28 cellular contexts compared by ENCODE assay signal in the genomic region with DNA sequence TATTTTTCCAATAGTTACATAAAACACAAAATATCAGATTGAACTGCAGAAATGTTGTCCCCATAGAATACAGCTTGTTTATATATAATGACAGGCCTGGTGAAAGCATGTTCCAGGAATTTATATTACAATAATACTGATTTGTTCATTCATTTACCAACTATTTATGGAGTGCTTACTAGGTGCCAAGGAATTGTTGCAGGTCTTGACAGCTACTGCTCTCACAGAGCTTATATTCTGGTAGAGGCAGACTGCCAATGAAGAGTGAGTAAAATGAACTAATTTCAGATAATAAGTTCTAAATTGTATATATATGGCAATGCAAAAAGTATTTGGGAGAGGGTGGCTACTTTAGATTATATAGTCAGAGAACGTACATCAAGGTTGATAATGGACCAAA.
"Had no signal": no experiment of that assay in that cellular context is flagged by ENCODE, and none has a peak within 500 bp of the region (broad histone marks: within the 10 kb centered on the region; RNA-seq: fewer than 3 reads in every experiment).

No MANE protein-coding gene starts in this region.

- H3K9me3 ChIP-seq: Peyer's patch had no signal

- DNase-seq: activated B cell treated with CpG ODN at 0.5 μM for 24 hours; activated CD4-positive, alpha-beta T cell treated with anti-CD3 and anti-CD28 coated beads for 1 hour; activated CD4-positive, alpha-beta T cell treated with anti-CD3 and anti-CD28 coated beads, Interleukin-2, amount 10 ng/mL, durations not matched to agents 24 days and 14 days; activated CD4-positive, alpha-beta T cell treated with anti-CD3 and anti-CD28 coated beads, Interleukin-2, amount 50 U/mL, for 48 hours; activated CD8-positive, alpha-beta memory T cell treated with anti-CD3 and anti-CD28 coated beads, Interleukin-2, amount 10 ng/mL, durations not matched to agents 7 days and 5 days; activated effector memory CD4-positive, alpha-beta T cell treated with anti-CD3 and anti-CD28 coated beads, Interleukin-2, amount 50 U/mL, for 16 hours; activated naive CD4-positive, alpha-beta T cell treated with Interleukin-2 at 50 U/mL for 16 hours; activated naive CD8-positive, alpha-beta T cell treated with anti-CD3 and anti-CD28 coated beads, Interleukin-2, amount 50 U/mL, for 24 hours; activated T-cell treated with anti-CD3 and anti-CD28 coated beads, Interleukin-2, amount 50 U/mL, for 24 hours; amygdala; caudate nucleus; KG1; MV-4-11; NCI-H1092 treated with DMSO at 0.1 percent for 48 hours; NCI-H1417 treated with DMSO at 0.1 percent for 48 hours; NCI-H1694; NCI-H2029; NCI-H2107; NCI-H345; NCI-H510A; Peyer's patch; SHP77 treated with DMSO at 0.1 percent for 48 hours; T1000 had no signal

- H3K4me1 ChIP-seq: Peyer's patch had no signal

- H3K36me3 Mint-ChIP-seq: activated CD8-positive, alpha-beta memory T cell treated with anti-CD3 and anti-CD28 coated beads, Interleukin-2, amount 10 ng/mL, durations not matched to agents 7 days and 5 days; activated naive CD4-positive, alpha-beta T cell treated with anti-CD3 and anti-CD28 coated beads, Interleukin-2, amount 50 U/mL, for 72 hours had no signal

- H3K27me3 ChIP-seq: Peyer's patch had no signal

- ATAC-seq: activated CD8-positive, alpha-beta memory T cell treated with anti-CD3 and anti-CD28 coated beads, Interleukin-2, amount 10 ng/mL, durations not matched to agents 7 days and 5 days; activated naive CD4-positive, alpha-beta T cell treated with anti-CD3 and anti-CD28 coated beads, Interleukin-2, amount 50 U/mL, for 72 hours; activated naive CD8-positive, alpha-beta T cell treated with anti-CD3 and anti-CD28 coated beads, Interleukin-2, amount 50 U/mL, for 24 hours had no signal

- H3K27me3 Mint-ChIP-seq: activated T-cell treated with anti-CD3 and anti-CD28 coated beads, Interleukin-2, amount 50 U/mL, for 24 hours; brain had no signal

- H3K27ac Mint-ChIP-seq: activated B cell treated with CpG ODN at 0.5 μM for 24 hours; activated CD4-positive, alpha-beta T cell treated with anti-CD3 and anti-CD28 coated beads, Interleukin-2, amount 10 ng/mL, durations not matched to agents 24 days and 14 days; activated CD8-positive, alpha-beta memory T cell treated with anti-CD3 and anti-CD28 coated beads, Interleukin-2, amount 10 ng/mL, durations not matched to agents 7 days and 5 days; activated naive CD4-positive, alpha-beta T cell treated with anti-CD3 and anti-CD28 coated beads, Interleukin-2, amount 50 U/mL, for 72 hours; activated naive CD8-positive, alpha-beta T cell treated with anti-CD3 and anti-CD28 coated beads, Interleukin-2, amount 50 U/mL, for 24 hours; activated T-cell treated with anti-CD3 and anti-CD28 coated beads, Interleukin-2, amount 50 U/mL, for 24 hours; IgD-negative memory B cell; T-helper 1 cell treated with Interleukin-12 subunit alpha and Interleukin-12 subunit beta and Interleukin-4 antibody, amounts not matched to agents 30 μg/mL and 1 μg/mL, for 36 hours had no signal

- H3K4me3 Mint-ChIP-seq: activated B cell treated with CpG ODN at 0.5 μM for 24 hours; activated CD4-positive, alpha-beta T cell treated with anti-CD3 and anti-CD28 coated beads, Interleukin-2, amount 10 ng/mL, durations not matched to agents 24 days and 14 days; activated CD8-positive, alpha-beta memory T cell treated with anti-CD3 and anti-CD28 coated beads, Interleukin-2, amount 10 ng/mL, durations not matched to agents 7 days and 5 days; activated naive CD8-positive, alpha-beta T cell treated with anti-CD3 and anti-CD28 coated beads, Interleukin-2, amount 50 U/mL, for 24 hours; activated T-cell treated with anti-CD3 and anti-CD28 coated beads, Interleukin-2, amount 50 U/mL, for 24 hours; brain; IgD-negative memory B cell; T-helper 1 cell treated with Interleukin-12 subunit alpha and Interleukin-12 subunit beta and Interleukin-4 antibody, amounts not matched to agents 30 μg/mL and 1 μg/mL, for 36 hours had no signal

- H3K4me3 ChIP-seq: Peyer's patch had no signal

- H3K9me3 Mint-ChIP-seq: activated CD4-positive, alpha-beta T cell treated with anti-CD3 and anti-CD28 coated beads, Interleukin-2, amount 10 ng/mL, durations not matched to agents 24 days and 14 days; activated naive CD4-positive, alpha-beta T cell treated with anti-CD3 and anti-CD28 coated beads, Interleukin-2, amount 50 U/mL, for 72 hours; activated naive CD8-positive, alpha-beta T cell treated with anti-CD3 and anti-CD28 coated beads, Interleukin-2, amount 50 U/mL, for 24 hours; activated T-cell treated with anti-CD3 and anti-CD28 coated beads, Interleukin-2, amount 50 U/mL, for 24 hours; T-helper 1 cell treated with Interleukin-12 subunit alpha and Interleukin-12 subunit beta and Interleukin-4 antibody, amounts not matched to agents 30 μg/mL and 1 μg/mL, for 36 hours had no signal

- H3K27ac ChIP-seq: Peyer's patch, RWPE1 had no signal

- H3K4me1 Mint-ChIP-seq: activated B cell treated with CpG ODN at 0.5 μM for 24 hours; activated CD4-positive, alpha-beta T cell treated with anti-CD3 and anti-CD28 coated beads, Interleukin-2, amount 10 ng/mL, durations not matched to agents 24 days and 14 days; activated CD8-positive, alpha-beta memory T cell treated with anti-CD3 and anti-CD28 coated beads, Interleukin-2, amount 10 ng/mL, durations not matched to agents 7 days and 5 days; activated naive CD8-positive, alpha-beta T cell treated with anti-CD3 and anti-CD28 coated beads, Interleukin-2, amount 50 U/mL, for 24 hours; brain had no signal
